Comparison of ENCODE assay signal across 8 cellular contexts in the genomic region with DNA sequence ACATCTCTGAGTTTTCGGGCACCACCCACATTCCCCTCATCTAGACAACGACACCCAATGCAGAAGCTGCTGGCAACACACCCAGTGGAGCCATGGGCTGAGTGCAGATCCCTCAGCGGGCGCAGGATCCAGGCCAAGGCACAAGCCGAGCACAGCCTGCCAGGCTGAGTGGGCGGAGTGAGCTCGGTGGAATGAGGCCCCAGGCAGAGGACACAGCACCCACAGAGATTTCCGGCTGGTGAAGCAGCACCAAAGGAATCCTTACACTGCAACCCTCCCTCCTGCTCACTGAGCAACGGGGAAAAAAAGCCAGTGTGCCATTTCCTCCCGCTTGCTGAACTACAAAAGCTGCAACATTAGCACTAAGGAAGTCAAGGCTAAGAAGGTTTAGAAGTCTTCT. TPM values are rescaled to one million over a fixed set of nuclear protein-coding genes. Genes with fewer than 3 reads are reported as not detected.
DNase-seq lines count a peak whose midpoint lies in the region; ATAC-seq, FAIRE-seq and TF ChIP-seq lines count a peak whose summit lies in the region.

No MANE protein-coding gene starts in this region.

- H3K9ac ChIP-seq in astrocyte (ENCODE audit: low read length), result peak overlapping the region; percentile 41

- no peak overlapping the region for H3K27ac Mint-ChIP-seq in CD4-positive, alpha-beta T cell
- peak overlapping the region; percentile 81 for H3K27ac Mint-ChIP-seq in T-helper 1 cell treated with Interleukin-12 subunit alpha and Interleukin-12 subunit beta and Interleukin-4 antibody, amounts not matched to agents 30 μg/mL and 1 μg/mL, for 36 hours
- no peak overlapping the region for H3K27ac Mint-ChIP-seq in astrocyte (ENCODE audit: unreplicated experiment)

- intact Hi-C loops in CD4-positive, alpha-beta T cell (cut with DNase I, micrococcal nuclease), result loop anchor here (1.0 to 5.0 kb wide), 2 partner anchors 22 to 35 kb away; a partner anchor contains a TSS
- intact Hi-C loops in left colon (cut with DNase I, micrococcal nuclease), result no loop called here

- no peak for TF ChIP-seq CTCF in CD4-positive, alpha-beta T cell (IDR thresholded peaks at IDR 0.05)
- TF ChIP-seq CTCF in astrocyte (IDR thresholded peaks at IDR 0.05; ENCODE audit: insufficient read depth, low read depth, low read length), result no peak

- H3K4me1 Mint-ChIP-seq in CD4-positive, alpha-beta T cell (ENCODE audit: low read depth), result peaks cover 12% of the 10 kb centered on the region
- H3K4me1 Mint-ChIP-seq in T-helper 1 cell treated with Interleukin-12 subunit alpha and Interleukin-12 subunit beta and Interleukin-4 antibody, amounts not matched to agents 30 μg/mL and 1 μg/mL, for 36 hours (ENCODE audit: low read depth), result peaks cover 33% of the 10 kb centered on the region
- peaks cover 18% of the 10 kb centered on the region for H3K4me1 Mint-ChIP-seq in astrocyte (ENCODE audit: low read depth, unreplicated experiment)

- peaks cover 27% of the 10 kb centered on the region for H3K36me3 Mint-ChIP-seq in CD4-positive, alpha-beta T cell (ENCODE audit: low read depth)
- H3K36me3 Mint-ChIP-seq in T-helper 1 cell treated with Interleukin-12 subunit alpha and Interleukin-12 subunit beta and Interleukin-4 antibody, amounts not matched to agents 30 μg/mL and 1 μg/mL, for 36 hours (ENCODE audit: low read depth), result peaks cover 16% of the 10 kb centered on the region
- peaks cover 54% of the 10 kb centered on the region for H3K36me3 Mint-ChIP-seq in astrocyte (ENCODE audit: low read depth, unreplicated experiment)

- peak overlapping the region; percentile 73 for H3K4me3 Mint-ChIP-seq in CD4-positive, alpha-beta T cell
- peak overlapping the region; percentile 71 for H3K4me3 Mint-ChIP-seq in T-helper 1 cell treated with Interleukin-12 subunit alpha and Interleukin-12 subunit beta and Interleukin-4 antibody, amounts not matched to agents 30 μg/mL and 1 μg/mL, for 36 hours
- H3K4me3 Mint-ChIP-seq in astrocyte (ENCODE audit: unreplicated experiment), result peak overlapping the region; percentile 52

- no peak overlapping the region for H2AFZ ChIP-seq in astrocyte (ENCODE audit: low read depth, low read length)

- H3K27ac ChIP-seq in CD4-positive, alpha-beta T cell (ENCODE audit: low read depth, low read length), result peak overlapping the region; percentile 47
- peak overlapping the region; percentile 45 for H3K27ac ChIP-seq in astrocyte (ENCODE audit: low read depth, low read length)

- no peaks in the 10 kb centered on the region for H3K9me3 Mint-ChIP-seq in CD4-positive, alpha-beta T cell
- H3K9me3 Mint-ChIP-seq in T-helper 1 cell treated with Interleukin-12 subunit alpha and Interleukin-12 subunit beta and Interleukin-4 antibody, amounts not matched to agents 30 μg/mL and 1 μg/mL, for 36 hours, result no peaks in the 10 kb centered on the region
- peaks cover 3% of the 10 kb centered on the region for H3K9me3 Mint-ChIP-seq in astrocyte (ENCODE audit: unreplicated experiment)

- no peaks in the 10 kb centered on the region for H3K27me3 ChIP-seq in CD4-positive, alpha-beta T cell (ENCODE audit: control insufficient read depth, insufficient read depth, low read length)
- no peaks in the 10 kb centered on the region for H3K27me3 ChIP-seq in astrocyte (ENCODE audit: insufficient read depth, low read length)

- no peaks in the 10 kb centered on the region for H3K36me3 ChIP-seq in astrocyte (ENCODE audit: insufficient read depth, low read length)

- no peaks in the 10 kb centered on the region for H3K9me3 ChIP-seq in CD4-positive, alpha-beta T cell (ENCODE audit: control insufficient read depth, low read length)
- H3K9me3 ChIP-seq in astrocyte (ENCODE audit: insufficient read depth, low read depth, low read length), result no peaks in the 10 kb centered on the region

- CTCF ChIA-PET in CD4-positive, alpha-beta T cell (lab: Charles Lee), result interaction anchor here (0.9 to 1.1 kb wide), 3 partner anchors 8 to 278 kb away, joined by 3 to 5 read pairs (median 4); no protein-coding TSS in a partner anchor

- peaks cover 78% of the 10 kb centered on the region for H3K79me2 ChIP-seq in astrocyte (ENCODE audit: insufficient read depth, low read length)

- peak overlapping the region; percentile 74 for H3K4me2 ChIP-seq in astrocyte (ENCODE audit: low read length)

- H4K20me1 ChIP-seq in astrocyte (ENCODE audit: insufficient read depth, low read length), result peaks cover 66% of the 10 kb centered on the region

- no peak overlapping the region for H3K4me3 ChIP-seq in astrocyte (ENCODE audit: insufficient read depth, low read depth, low read length)

- no peaks in the 10 kb centered on the region for H3K27me3 Mint-ChIP-seq in CD4-positive, alpha-beta T cell
- no peaks in the 10 kb centered on the region for H3K27me3 Mint-ChIP-seq in T-helper 1 cell treated with Interleukin-12 subunit alpha and Interleukin-12 subunit beta and Interleukin-4 antibody, amounts not matched to agents 30 μg/mL and 1 μg/mL, for 36 hours (ENCODE audit: low read depth)
- no peaks in the 10 kb centered on the region for H3K27me3 Mint-ChIP-seq in astrocyte (ENCODE audit: low read depth, unreplicated experiment)

- FAIRE-seq in astrocyte (lab: Jason Lieb, UNC), result no peak

- H3K4me1 ChIP-seq in astrocyte (ENCODE audit: insufficient read depth, low read length), result peaks cover 32% of the 10 kb centered on the region

- POLR2A ChIA-PET in CD4-positive, alpha-beta T cell (lab: Charles Lee), result interaction anchor here (1.0 to 3.3 kb wide), 15 partner anchors 9 to 310 kb away, joined by 3 to 40 read pairs (median 6); a partner anchor contains a TSS

- DNase-seq in CD4-positive, alpha-beta T cell, result peak; percentile 27 to 62 (median 51)
- DNase-seq in astrocyte (ENCODE audit: low read depth), result peak; percentile 95
- DNase-seq in left colon, result peak; percentile 32 to 33
- peak; percentile 25 to 77 (median 56) for DNase-seq in stimulated activated naive CD4-positive, alpha-beta T cell (lab: John Stamatoyannopoulos, UW)
- DNase-seq in SHP77 (lab: John Stamatoyannopoulos, UW), result no peak

- peak; percentile 95 for ATAC-seq in CD4-positive, alpha-beta T cell (ENCODE audit: poor library complexity)
- no peak for ATAC-seq in left colon
- no peak for ATAC-seq in GM21360 (IDR thresholded peaks at IDR 0.05; ENCODE audit: unreplicated experiment)
- no peak for ATAC-seq in GM18519 (IDR thresholded peaks at IDR 0.05; ENCODE audit: low FRiP score, unreplicated experiment)

RNA-seq across cellular contexts. Expression of a gene that starts 34.2 kb away (rescaled TPM):
- total RNA-seq in CD4-positive, alpha-beta T cell, result 10 to 100 TPM; 10.2 to 13.0 TPM
- 89.1 and 89.6 TPM in 2 replicates for total RNA-seq in astrocyte
- 10 to 100 TPM; 14.2 to 14.9 TPM for total RNA-seq in left colon

Comparison
In these comparisons a context has a peak if more than half of its experiments do, and no peak if none do; other contexts are left out.
1. DNase-seq: peak in CD4-positive, alpha-beta T cell (10 of 10), astrocyte (single experiment), left colon (2 of 2) and stimulated activated naive CD4-positive, alpha-beta T cell (6 of 6); none in SHP77 (0 of 2).
2. intact Hi-C loops: an anchor here in CD4-positive, alpha-beta T cell (1.0 to 5.0 kb wide); none called in left colon.
3. Peak in every context shown above with its lines, with median percentiles within 50 percentile points of each other: H3K4me3 Mint-ChIP-seq.